ENCODE assay signal across 41 cellular contexts in the genomic region with DNA sequence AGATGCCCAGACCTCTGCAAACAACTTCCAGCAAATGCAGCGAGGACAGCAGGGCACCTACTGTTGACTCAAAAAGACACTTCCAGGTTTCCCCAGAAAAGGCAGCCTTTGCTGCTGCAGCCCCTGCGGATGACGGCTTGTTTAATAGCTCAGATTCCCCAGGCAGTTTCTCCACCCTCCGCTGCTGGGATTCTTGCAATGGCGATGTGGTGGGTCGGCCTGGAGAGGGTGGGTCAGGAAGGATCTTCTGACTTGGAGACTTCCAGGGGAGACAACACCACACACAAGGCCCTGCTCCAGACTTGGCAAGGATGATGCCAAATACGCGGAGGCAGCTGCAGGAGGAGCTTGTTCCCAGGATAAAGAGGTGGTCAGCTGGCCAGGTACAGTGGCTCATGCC. TPM values are rescaled to one million over a fixed set of nuclear protein-coding genes. Genes with fewer than 3 reads are reported as not detected.
"Had no signal": no experiment of that assay in that cellular context is flagged by ENCODE, and none has a peak within 500 bp of the region (broad histone marks: within the 10 kb centered on the region; RNA-seq: fewer than 3 reads in every experiment).

No MANE protein-coding gene starts in this region.

- H3K9me3 ChIP-seq: mucosa of descending colon, neutrophil, uterus had no signal

- FAIRE-seq: colon, endometrium, frontal cortex, small intestine had no signal

- H3K27ac Mint-ChIP-seq: activated CD4-positive, alpha-beta memory T cell treated with anti-CD3 and anti-CD28 coated beads, Interleukin-2, amount 10 ng/mL, durations not matched to agents 7 days and 5 days; activated CD4-positive, alpha-beta T cell treated with anti-CD3 and anti-CD28 coated beads, Interleukin-2, amount 10 ng/mL, durations not matched to agents 7 days and 5 days; activated naive CD8-positive, alpha-beta T cell treated with anti-CD3 and anti-CD28 coated beads, Interleukin-2, amount 50 U/mL, for 24 hours; activated T-helper 17 cell treated with anti-CD3 and anti-CD28 coated beads, Interleukin-2, amount 50 U/mL, for 72 hours; nephron progenitor cell; progenitor cell of endocrine pancreas; stimulated activated memory B cell treated with anti-CD40 and anti-IgM and Interleukin-4, amounts not matched to agents 10 μg/mL and 1 μg/mL and 100 μg/mL, for 72 hours; stimulated activated naive CD8-positive, alpha-beta T cell treated with anti-CD3 and anti-CD28 coated beads, Interleukin-15, amount 100 ng/mL, for 72 hours; type B pancreatic cell had no signal

- H3K36me3 Mint-ChIP-seq: stimulated activated memory B cell treated with anti-CD40 and anti-IgM and Interleukin-4, amounts not matched to agents 10 μg/mL and 1 μg/mL and 100 μg/mL, for 72 hours; type B pancreatic cell had no signal

- H3K4me1 ChIP-seq: breast epithelium, left ventricle myocardium inferior, uterus had no signal

- H3K9me3 Mint-ChIP-seq: type B pancreatic cell had no signal

- H3K27me3 ChIP-seq: breast epithelium, esophagus squamous epithelium, neutrophil, uterus had no signal

- H3K27ac ChIP-seq: breast epithelium, epithelial cell of prostate, esophagus squamous epithelium, left ventricle myocardium inferior, neutrophil, uterus had no signal

- H3K27me3 Mint-ChIP-seq: activated CD4-positive, alpha-beta T cell treated with anti-CD3 and anti-CD28 coated beads, Interleukin-2, amount 10 ng/mL, durations not matched to agents 7 days and 5 days; activated naive CD4-positive, alpha-beta T cell treated with anti-CD3 and anti-CD28 coated beads, Interleukin-2, amount 50 U/mL, for 24 hours; activated naive CD8-positive, alpha-beta T cell treated with anti-CD3 and anti-CD28 coated beads, Interleukin-2, amount 50 U/mL, for 24 hours; activated T-helper 17 cell treated with anti-CD3 and anti-CD28 coated beads, Interleukin-2, amount 50 U/mL, for 72 hours; progenitor cell of endocrine pancreas; stimulated activated memory B cell treated with anti-CD40 and anti-IgM and Interleukin-4, amounts not matched to agents 10 μg/mL and 1 μg/mL and 100 μg/mL, for 72 hours; type B pancreatic cell had no signal

- DNase-seq: activated CD4-positive, alpha-beta memory T cell treated with anti-CD3 and anti-CD28 coated beads, Interleukin-2, amount 10 ng/mL, durations not matched to agents 7 days and 5 days; activated CD4-positive, alpha-beta T cell treated with anti-CD3 and anti-CD28 coated beads for 1 hour; activated CD4-positive, alpha-beta T cell treated with anti-CD3 and anti-CD28 coated beads, Interleukin-2, amount 10 ng/mL, durations not matched to agents 7 days and 5 days; activated CD8-positive, alpha-beta memory T cell treated with anti-CD3 and anti-CD28 coated beads, Interleukin-2, amount 50 U/mL, for 48 hours; activated naive CD8-positive, alpha-beta T cell treated with anti-CD3 and anti-CD28 coated beads, Interleukin-2, amount 50 U/mL, for 24 hours; activated T-cell treated with anti-CD3 and anti-CD28 coated beads, Interleukin-2, amount 50 U/mL, for 4 hours; amygdala; effector CD8-positive, alpha-beta T cell; esophagus squamous epithelium; glutamatergic neuron; islet precursor cell; left ventricle myocardium inferior; mucosa of descending colon; nephron progenitor cell; small intestine; stimulated activated CD4-positive, alpha-beta T cell treated with anti-CD3 and anti-CD28 coated beads, Interleukin-1b, Interleukin-23, amount 100 ng/mL, for 48 hours; stimulated activated CD4-positive, alpha-beta T cell treated with anti-CD3 and anti-CD28 coated beads, Interleukin-4, amount 100 ng/mL, for 4 hours; stimulated activated CD8-positive, alpha-beta memory T cell treated with anti-CD3 and anti-CD28 coated beads, Interleukin-4, amount 100 ng/mL, for 48 hours; stimulated activated naive CD8-positive, alpha-beta T cell treated with anti-CD3 and anti-CD28 coated beads, Interleukin-15, amount 100 ng/mL, for 72 hours; substantia nigra; T-helper 9 cell; uterus had no signal

- ATAC-seq: activated naive CD8-positive, alpha-beta T cell treated with anti-CD3 and anti-CD28 coated beads, Interleukin-2, amount 50 U/mL, for 24 hours; activated T-cell treated with anti-CD3 and anti-CD28 coated beads, Interleukin-2, amount 50 U/mL, for 4 hours; activated T-helper 17 cell treated with anti-CD3 and anti-CD28 coated beads, Interleukin-2, amount 50 U/mL, for 72 hours; mucosa of descending colon; sciatic nerve; stimulated activated memory B cell treated with anti-CD40 and anti-IgM and Interleukin-4, amounts not matched to agents 10 μg/mL and 1 μg/mL and 100 μg/mL, for 72 hours; stimulated activated naive CD8-positive, alpha-beta T cell treated with anti-CD3 and anti-CD28 coated beads, Interleukin-15, amount 100 ng/mL, for 72 hours had no signal

- H3K36me3 ChIP-seq: breast epithelium, esophagus squamous epithelium, left ventricle myocardium inferior, neutrophil, uterus had no signal

- H3K4me3 Mint-ChIP-seq: activated CD4-positive, alpha-beta memory T cell treated with anti-CD3 and anti-CD28 coated beads, Interleukin-2, amount 10 ng/mL, durations not matched to agents 7 days and 5 days; activated CD4-positive, alpha-beta T cell treated with anti-CD3 and anti-CD28 coated beads, Interleukin-2, amount 10 ng/mL, durations not matched to agents 7 days and 5 days; activated naive CD4-positive, alpha-beta T cell treated with anti-CD3 and anti-CD28 coated beads, Interleukin-2, amount 50 U/mL, for 24 hours; activated naive CD8-positive, alpha-beta T cell treated with anti-CD3 and anti-CD28 coated beads, Interleukin-2, amount 50 U/mL, for 24 hours; activated T-cell treated with anti-CD3 and anti-CD28 coated beads, Interleukin-2, amount 50 U/mL, for 4 hours; activated T-helper 17 cell treated with anti-CD3 and anti-CD28 coated beads, Interleukin-2, amount 50 U/mL, for 72 hours; nephron progenitor cell; stimulated activated memory B cell treated with anti-CD40 and anti-IgM and Interleukin-4, amounts not matched to agents 10 μg/mL and 1 μg/mL and 100 μg/mL, for 72 hours; type B pancreatic cell had no signal

- H3K4me3 ChIP-seq: breast epithelium, esophagus squamous epithelium, left ventricle myocardium inferior, lung, mucosa of descending colon, uterus had no signal

RNA-seq across cellular contexts. Expression of a gene that starts 17.9 kb away (rescaled TPM):
- total RNA-seq: activated CD4-positive, alpha-beta memory T cell treated with anti-CD3 and anti-CD28 coated beads, Interleukin-2, amount 10 ng/mL, durations not matched to agents 7 days and 5 days; activated CD4-positive, alpha-beta T cell treated with anti-CD3 and anti-CD28 coated beads, Interleukin-2, amount 10 ng/mL, durations not matched to agents 7 days and 5 days; activated T-cell treated with anti-CD3 and anti-CD28 coated beads, Interleukin-2, amount 50 U/mL, for 4 hours; activated T-helper 17 cell treated with anti-CD3 and anti-CD28 coated beads, Interleukin-2, amount 50 U/mL, for 72 hours; breast epithelium; dermis microvascular lymphatic vessel endothelial cell; frontal cortex; left ventricle myocardium inferior; mesenteric fat pad; myocyte; osteocyte; progenitor cell of endocrine pancreas; renal cortical epithelial cell; sciatic nerve; T-helper 1 cell treated with Interleukin-12 subunit alpha and Interleukin-12 subunit beta and Interleukin-4 antibody, amounts not matched to agents 30 ng/mL and 1 ng/mL, for 36 hours; uterus had no signal
